Comparison of ENCODE assay signal across 8 cellular contexts in the genomic region with DNA sequence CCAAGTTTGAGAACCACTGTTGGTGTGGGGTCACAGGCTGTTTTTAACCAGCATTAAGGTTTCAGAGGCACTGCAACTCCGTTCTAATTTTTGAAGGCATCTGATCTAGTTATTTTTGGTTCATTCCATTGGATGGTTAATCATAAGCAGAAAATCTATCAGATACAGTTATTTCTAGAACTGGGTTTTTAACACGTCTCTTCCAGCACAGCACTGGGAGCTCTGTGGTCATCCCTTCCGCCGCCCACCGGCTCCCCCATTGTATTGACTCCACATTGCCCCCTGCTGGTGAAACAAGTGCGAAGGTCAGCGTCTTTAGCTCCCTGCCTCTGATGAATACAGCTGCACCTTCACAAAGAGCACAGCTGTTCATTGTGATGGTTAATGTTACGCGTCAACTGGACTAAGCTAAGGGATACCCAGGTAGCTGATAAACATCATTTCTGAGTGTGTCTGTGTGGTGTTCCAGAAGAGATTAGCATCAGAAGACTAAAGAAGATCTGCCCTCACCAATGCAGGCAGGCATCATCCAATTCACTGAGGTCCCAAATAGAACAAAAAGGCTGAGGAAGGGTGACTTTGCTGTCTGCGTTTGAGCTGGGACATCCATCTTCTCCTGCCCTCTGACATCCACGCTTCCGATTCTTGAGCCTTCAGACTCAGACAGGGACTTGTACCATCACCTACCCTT. TPM values are rescaled to one million over a fixed set of nuclear protein-coding genes. Genes with fewer than 3 reads are reported as not detected.
DNase-seq lines count a peak whose midpoint lies in the region; ATAC-seq and TF ChIP-seq lines count a peak whose summit lies in the region.

No MANE protein-coding gene starts in this region.

- no peak overlapping the region for H3K18ac ChIP-seq in neuronal stem cell (ENCODE audit: low read length)

- no peak overlapping the region for H3K4me3 ChIP-seq in AG10803 (ENCODE audit: low read length)
- H3K4me3 ChIP-seq in neuronal stem cell (ENCODE audit: low read length in 2 of 2) = no peak overlapping the region
- no peak overlapping the region for H3K4me3 ChIP-seq in uterus

- H3K9me3 ChIP-seq in neuronal stem cell (replicated peaks in 1 of 2; ENCODE audit: control insufficient read depth in 2 of 2, insufficient read depth in 1 of 2, low read depth in 1 of 2, low read length in 2 of 2) (no peaks in the 10 kb centered on the region), uterus (no peaks in the 10 kb centered on the region)

- intact Hi-C loops in uterus (cut with DNase I; ENCODE audit: low total_unique reads) = no loop called here

- no peak overlapping the region for H2BK12ac ChIP-seq in neuronal stem cell (ENCODE audit: low read length)

- H3K27ac ChIP-seq in neuronal stem cell (replicated peaks; ENCODE audit: low read length) = no peak overlapping the region
- no peak overlapping the region for H3K27ac ChIP-seq in uterus

- H3K9ac ChIP-seq in neuronal stem cell (ENCODE audit: low read depth, low read length, poor library complexity) = no peak overlapping the region

- ATAC-seq in GM18867 (IDR thresholded peaks at IDR 0.05; ENCODE audit: unreplicated experiment) (peak; percentile 58), esophagus mucosa (peak; percentile 22), GM21825 (IDR thresholded peaks at IDR 0.05; ENCODE audit: unreplicated experiment) (no peak)

- no peak overlapping the region for H4K91ac ChIP-seq in neuronal stem cell (ENCODE audit: low read depth, low read length, poor library complexity)

- TF ChIP-seq POLR2A in uterus (IDR thresholded peaks at IDR 0.05) = no peak

- no peak overlapping the region for H4K8ac ChIP-seq in neuronal stem cell (ENCODE audit: low read depth, low read length)

- H2BK120ac ChIP-seq in neuronal stem cell (ENCODE audit: low read depth, low read length) = no peak overlapping the region

- H3K4me1 ChIP-seq in neuronal stem cell (ENCODE audit: control insufficient read depth in 2 of 2, insufficient read depth in 1 of 2, low read depth in 1 of 2, low read length in 2 of 2) (no peaks in the 10 kb centered on the region), uterus (no peaks in the 10 kb centered on the region)

- H2BK15ac ChIP-seq in neuronal stem cell (ENCODE audit: low read length) = no peak overlapping the region

- no peaks in the 10 kb centered on the region for H3K27me3 ChIP-seq in neuronal stem cell (ENCODE audit: control insufficient read depth in 3 of 3, insufficient read depth in 3 of 3, low read depth in 1 of 3, low read length in 3 of 3)
- no peaks in the 10 kb centered on the region for H3K27me3 ChIP-seq in uterus

- H2BK5ac ChIP-seq in neuronal stem cell (ENCODE audit: low read length) = no peak overlapping the region

- no CpG with 5 or more reads among the region's 12 CpGs for WGBS in neuronal stem cell (ENCODE audit: extremely low coverage in 2 of 2, insufficient read length in 2 of 2, insufficient replicate concordance in 1 of 2), 2 donors

- H3K23ac ChIP-seq in neuronal stem cell (ENCODE audit: low read depth, low read length, poor library complexity) = no peak overlapping the region

- no peak overlapping the region for H2AFZ ChIP-seq in neuronal stem cell (ENCODE audit: low read length)

- TF ChIP-seq CTCF in AG10803 (conservative IDR thresholded peaks at IDR 0.05; ENCODE audit: low read length) (peak; percentile 52), uterus (IDR thresholded peaks at IDR 0.05) (peak in 3 of 4 experiments; percentile 17 to 35 (median 23))

- no peak overlapping the region for H3K4me2 ChIP-seq in neuronal stem cell (ENCODE audit: insufficient read depth, low read length, poor library complexity, severe bottlenecking)

- DNase-seq in AG10803 (ENCODE audit: low read depth) (peak; percentile 9), MV-4-11 (lab: John Stamatoyannopoulos, UW) (peak; percentile 59), neuronal stem cell (ENCODE audit: low spot score) (peak; percentile 71), uterus (peak in 1 of 2 donors; percentile 22)
- peak; percentile 36 to 58 for DNase-seq in activated CD8-positive, alpha-beta memory T cell treated with anti-CD3 and anti-CD28 coated beads for 4 hours (ENCODE audit: low read depth in 2 of 2)

- no peak overlapping the region for H2AK5ac ChIP-seq in neuronal stem cell (ENCODE audit: low read depth, low read length)

- H3K36me3 ChIP-seq in neuronal stem cell (replicated peaks in 1 of 2; ENCODE audit: control insufficient read depth in 2 of 2, insufficient read depth in 2 of 2, low read length in 2 of 2) (no peaks in the 10 kb centered on the region), uterus (no peaks in the 10 kb centered on the region)

- H3K14ac ChIP-seq in neuronal stem cell (ENCODE audit: low read length) = no peak overlapping the region

- H3K4ac ChIP-seq in neuronal stem cell (ENCODE audit: low read length) = no peak overlapping the region

- no peaks in the 10 kb centered on the region for H3K79me1 ChIP-seq in neuronal stem cell (ENCODE audit: low read depth, low read length)

RNA-seq across cellular contexts. Expression of a gene that starts 8.5 kb away (rescaled TPM):
- 0.44 TPM for total RNA-seq in esophagus mucosa
- polyA plus RNA-seq in neuronal stem cell (2013, experiment 1 of 2) = 0.03 TPM
- not detected for polyA plus RNA-seq in neuronal stem cell (2013, experiment 2 of 2)
- under 1 TPM in 1 of 4 donors, not detected in 3; 0.69 TPM for total RNA-seq in uterus

RNA-seq across cellular contexts. Expression of a gene that starts 17.4 kb away (rescaled TPM):
- not detected for total RNA-seq in esophagus mucosa
- not detected for polyA plus RNA-seq in neuronal stem cell (2013, experiment 1 of 2)
- polyA plus RNA-seq in neuronal stem cell (2013, experiment 2 of 2) = not detected
- 1 to 10 TPM in 1 of 4 donors, under 1 TPM in 1, not detected in 2; 0.49 to 6.5 TPM for total RNA-seq in uterus

RNA-seq across cellular contexts. Expression of a gene that starts 31.1 kb away (rescaled TPM):
- total RNA-seq in esophagus mucosa = not detected
- polyA plus RNA-seq in neuronal stem cell (2013, experiment 1 of 2) = not detected
- not detected for polyA plus RNA-seq in neuronal stem cell (2013, experiment 2 of 2)
- total RNA-seq in uterus = 1 to 10 TPM; 1.0 to 2.5 (median 1.5) TPM

RNA-seq across cellular contexts. Expression of a gene that starts 54.8 kb away (rescaled TPM):
- total RNA-seq in esophagus mucosa (0.92 TPM), uterus (100 to 1,000 TPM in 2 of 4 donors, 10 to 100 TPM in 1, not detected in 1; 42.1 to 399 (median 131) TPM)
- polyA plus RNA-seq in neuronal stem cell (2013, experiment 1 of 2) = not detected
- not detected for polyA plus RNA-seq in neuronal stem cell (2013, experiment 2 of 2)
